ENCODE assay signal across 1 cellular context in the genomic region with DNA sequence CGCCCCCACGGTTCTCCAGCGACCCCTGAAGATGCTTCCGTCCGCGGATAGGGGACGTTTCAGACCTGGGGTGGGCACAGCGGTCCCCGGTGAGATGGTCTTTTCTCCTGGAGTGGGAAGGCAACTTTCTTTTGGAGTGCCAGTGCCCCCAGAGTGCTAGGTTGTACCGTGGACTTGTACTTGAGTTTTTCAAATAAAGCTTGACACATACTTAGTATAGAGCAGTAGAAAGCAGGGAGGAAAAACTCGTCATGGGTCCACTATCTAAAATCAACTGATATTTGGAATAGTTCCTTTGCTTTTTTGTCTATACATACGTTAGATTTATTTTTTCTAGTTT.
TF ChIP-seq lines count a peak whose summit lies in the region.

No MANE protein-coding gene starts in this region.

TF ChIP-seq in HepG2, 621 proteins besides CTCF, POLR2A, EP300 and RAD21 (continued from another document):
- TF ChIP-seq EEA1 (CRISPR knock-in tag; IDR thresholded peaks at IDR 0.05; ENCODE audit: borderline replicate concordance): no peak
- TF ChIP-seq NR3C1 (CRISPR knock-in tag; IDR thresholded peaks at IDR 0.05): no peak
- TF ChIP-seq, protein P1, sequence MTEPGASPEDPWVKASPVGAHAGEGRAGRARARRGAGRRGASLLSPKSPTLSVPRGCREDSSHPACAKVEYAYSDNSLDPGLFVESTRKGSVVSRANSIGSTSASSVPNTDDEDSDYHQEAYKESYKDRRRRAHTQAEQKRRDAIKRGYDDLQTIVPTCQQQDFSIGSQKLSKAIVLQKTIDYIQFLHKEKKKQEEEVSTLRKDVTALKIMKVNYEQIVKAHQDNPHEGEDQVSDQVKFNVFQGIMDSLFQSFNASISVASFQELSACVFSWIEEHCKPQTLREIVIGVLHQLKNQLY (CRISPR knock-in tag; IDR thresholded peaks at IDR 0.05): no peak
- TF ChIP-seq, protein P2, sequence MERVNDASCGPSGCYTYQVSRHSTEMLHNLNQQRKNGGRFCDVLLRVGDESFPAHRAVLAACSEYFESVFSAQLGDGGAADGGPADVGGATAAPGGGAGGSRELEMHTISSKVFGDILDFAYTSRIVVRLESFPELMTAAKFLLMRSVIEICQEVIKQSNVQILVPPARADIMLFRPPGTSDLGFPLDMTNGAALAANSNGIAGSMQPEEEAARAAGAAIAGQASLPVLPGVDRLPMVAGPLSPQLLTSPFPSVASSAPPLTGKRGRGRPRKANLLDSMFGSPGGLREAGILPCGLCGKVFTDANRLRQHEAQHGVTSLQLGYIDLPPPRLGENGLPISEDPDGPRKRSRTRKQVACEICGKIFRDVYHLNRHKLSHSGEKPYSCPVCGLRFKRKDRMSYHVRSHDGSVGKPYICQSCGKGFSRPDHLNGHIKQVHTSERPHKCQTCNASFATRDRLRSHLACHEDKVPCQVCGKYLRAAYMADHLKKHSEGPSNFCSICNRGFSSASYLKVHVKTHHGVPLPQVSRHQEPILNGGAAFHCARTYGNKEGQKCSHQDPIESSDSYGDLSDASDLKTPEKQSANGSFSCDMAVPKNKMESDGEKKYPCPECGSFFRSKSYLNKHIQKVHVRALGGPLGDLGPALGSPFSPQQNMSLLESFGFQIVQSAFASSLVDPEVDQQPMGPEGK (CRISPR knock-in tag; IDR thresholded peaks at IDR 0.05): 0 out of 2 replicates have a peak, but pooled peaks have one; percentile 2
- TF ChIP-seq SOX13 (IDR thresholded peaks at IDR 0.05): no peak
- no peak for TF ChIP-seq SOX13 (CRISPR knock-in tag; conservative IDR thresholded peaks at IDR 0.05 in 1 of 2, IDR thresholded peaks at IDR 0.05 in 1 of 2)
- TF ChIP-seq HNRNPK (IDR thresholded peaks at IDR 0.05; ENCODE audit: low read depth, low read length, poor library complexity, severe bottlenecking): no peak
- TF ChIP-seq, protein P3, sequence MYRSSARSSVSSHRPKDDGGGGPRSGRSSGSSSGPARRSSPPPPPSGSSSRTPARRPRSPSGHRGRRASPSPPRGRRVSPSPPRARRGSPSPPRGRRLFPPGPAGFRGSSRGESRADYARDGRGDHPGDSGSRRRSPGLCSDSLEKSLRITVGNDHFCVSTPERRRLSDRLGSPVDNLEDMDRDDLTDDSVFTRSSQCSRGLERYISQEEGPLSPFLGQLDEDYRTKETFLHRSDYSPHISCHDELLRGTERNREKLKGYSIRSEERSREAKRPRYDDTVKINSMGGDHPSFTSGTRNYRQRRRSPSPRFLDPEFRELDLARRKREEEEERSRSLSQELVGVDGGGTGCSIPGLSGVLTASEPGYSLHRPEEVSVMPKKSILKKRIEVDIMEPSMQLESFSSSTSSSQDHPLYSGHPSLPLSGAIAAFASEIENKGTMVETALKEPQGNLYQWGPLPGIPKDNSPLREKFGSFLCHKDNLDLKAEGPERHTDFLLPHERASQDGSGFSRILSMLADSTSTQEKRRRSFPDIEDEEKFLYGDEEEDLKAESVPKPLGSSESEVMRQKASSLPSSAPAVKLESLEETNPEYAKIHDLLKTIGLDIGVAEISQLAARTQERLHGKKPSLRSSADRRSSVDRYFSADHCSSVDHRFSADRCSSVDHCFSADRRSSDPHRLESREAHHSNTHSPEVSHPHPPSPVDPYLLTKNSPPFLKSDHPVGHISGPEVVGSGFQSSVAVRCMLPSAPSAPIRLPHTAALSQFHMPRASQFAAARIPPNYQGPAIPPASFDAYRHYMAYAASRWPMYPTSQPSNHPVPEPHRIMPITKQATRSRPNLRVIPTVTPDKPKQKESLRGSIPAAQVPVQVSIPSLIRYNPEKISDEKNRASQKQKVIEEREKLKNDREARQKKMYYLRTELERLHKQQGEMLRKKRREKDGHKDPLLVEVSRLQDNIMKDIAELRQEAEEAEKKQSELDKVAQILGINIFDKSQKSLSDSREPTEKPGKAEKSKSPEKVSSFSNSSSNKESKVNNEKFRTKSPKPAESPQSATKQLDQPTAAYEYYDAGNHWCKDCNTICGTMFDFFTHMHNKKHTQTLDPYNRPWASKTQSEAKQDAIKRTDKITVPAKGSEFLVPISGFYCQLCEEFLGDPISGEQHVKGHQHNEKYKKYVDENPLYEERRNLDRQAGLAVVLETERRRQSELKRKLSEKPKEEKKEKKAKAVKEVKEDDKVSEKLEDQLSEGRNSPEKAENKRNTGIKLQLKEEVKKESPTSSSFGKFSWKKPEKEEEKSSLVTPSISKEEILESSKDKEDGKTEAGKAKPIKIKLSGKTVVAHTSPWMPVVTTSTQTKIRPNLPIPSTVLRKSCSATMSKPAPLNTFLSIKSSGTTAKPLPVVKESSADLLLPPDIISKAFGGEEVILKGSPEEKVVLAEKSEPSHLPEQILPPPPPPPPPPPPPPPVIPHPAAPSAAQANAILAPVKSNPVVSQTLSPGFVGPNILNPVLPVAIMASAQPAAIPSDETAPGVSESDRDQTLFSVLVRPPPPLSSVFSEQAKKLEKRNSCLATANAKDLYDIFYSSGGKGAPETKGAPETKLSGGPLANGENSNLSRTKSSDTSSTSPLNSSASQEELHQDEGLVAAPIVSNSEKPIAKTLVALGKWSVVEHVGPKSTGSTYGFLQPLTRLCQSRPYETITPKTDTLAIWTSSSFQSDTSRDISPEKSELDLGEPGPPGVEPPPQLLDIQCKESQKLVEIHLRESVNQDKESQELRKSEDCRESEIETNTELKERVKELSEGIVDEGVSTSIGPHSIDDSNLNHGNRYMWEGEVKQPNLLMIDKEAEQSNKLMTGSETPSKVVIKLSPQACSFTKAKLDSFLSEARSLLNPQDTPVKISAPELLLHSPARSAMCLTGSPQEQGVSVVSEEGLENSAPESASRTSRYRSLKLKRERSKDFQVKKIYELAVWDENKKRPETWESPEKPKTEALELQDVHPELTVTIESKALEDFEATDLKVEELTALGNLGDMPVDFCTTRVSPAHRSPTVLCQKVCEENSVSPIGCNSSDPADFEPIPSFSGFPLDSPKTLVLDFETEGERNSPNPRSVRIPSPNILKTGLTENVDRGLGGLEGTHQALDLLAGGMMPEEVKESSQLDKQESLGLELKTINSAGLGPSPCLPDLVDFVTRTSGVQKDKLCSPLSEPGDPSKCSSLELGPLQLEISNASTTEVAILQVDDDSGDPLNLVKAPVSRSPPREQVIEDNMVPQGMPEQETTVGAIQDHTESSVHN (CRISPR knock-in tag; IDR thresholded peaks at IDR 0.05): no peak
- no peak for TF ChIP-seq ZNF670 (CRISPR knock-in tag; IDR thresholded peaks at IDR 0.05; ENCODE audit: borderline replicate concordance)
- TF ChIP-seq KMT2B (CRISPR knock-in tag; IDR thresholded peaks at IDR 0.05): no peak
- TF ChIP-seq CHCHD3 (CRISPR knock-in tag; IDR thresholded peaks at IDR 0.05): no peak
- TF ChIP-seq, protein P4, sequence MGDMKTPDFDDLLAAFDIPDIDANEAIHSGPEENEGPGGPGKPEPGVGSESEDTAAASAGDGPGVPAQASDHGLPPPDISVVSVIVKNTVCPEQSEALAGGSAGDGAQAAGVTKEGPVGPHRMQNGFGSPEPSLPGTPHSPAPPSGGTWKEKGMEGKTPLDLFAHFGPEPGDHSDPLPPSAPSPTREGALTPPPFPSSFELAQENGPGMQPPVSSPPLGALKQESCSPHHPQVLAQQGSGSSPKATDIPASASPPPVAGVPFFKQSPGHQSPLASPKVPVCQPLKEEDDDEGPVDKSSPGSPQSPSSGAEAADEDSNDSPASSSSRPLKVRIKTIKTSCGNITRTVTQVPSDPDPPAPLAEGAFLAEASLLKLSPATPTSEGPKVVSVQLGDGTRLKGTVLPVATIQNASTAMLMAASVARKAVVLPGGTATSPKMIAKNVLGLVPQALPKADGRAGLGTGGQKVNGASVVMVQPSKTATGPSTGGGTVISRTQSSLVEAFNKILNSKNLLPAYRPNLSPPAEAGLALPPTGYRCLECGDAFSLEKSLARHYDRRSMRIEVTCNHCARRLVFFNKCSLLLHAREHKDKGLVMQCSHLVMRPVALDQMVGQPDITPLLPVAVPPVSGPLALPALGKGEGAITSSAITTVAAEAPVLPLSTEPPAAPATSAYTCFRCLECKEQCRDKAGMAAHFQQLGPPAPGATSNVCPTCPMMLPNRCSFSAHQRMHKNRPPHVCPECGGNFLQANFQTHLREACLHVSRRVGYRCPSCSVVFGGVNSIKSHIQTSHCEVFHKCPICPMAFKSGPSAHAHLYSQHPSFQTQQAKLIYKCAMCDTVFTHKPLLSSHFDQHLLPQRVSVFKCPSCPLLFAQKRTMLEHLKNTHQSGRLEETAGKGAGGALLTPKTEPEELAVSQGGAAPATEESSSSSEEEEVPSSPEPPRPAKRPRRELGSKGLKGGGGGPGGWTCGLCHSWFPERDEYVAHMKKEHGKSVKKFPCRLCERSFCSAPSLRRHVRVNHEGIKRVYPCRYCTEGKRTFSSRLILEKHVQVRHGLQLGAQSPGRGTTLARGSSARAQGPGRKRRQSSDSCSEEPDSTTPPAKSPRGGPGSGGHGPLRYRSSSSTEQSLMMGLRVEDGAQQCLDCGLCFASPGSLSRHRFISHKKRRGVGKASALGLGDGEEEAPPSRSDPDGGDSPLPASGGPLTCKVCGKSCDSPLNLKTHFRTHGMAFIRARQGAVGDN (CRISPR knock-in tag; IDR thresholded peaks at IDR 0.05): peak; percentile 9; the same call in 1 of the 2 replicates
- no peak for TF ChIP-seq ARNT (IDR thresholded peaks at IDR 0.05)
- TF ChIP-seq ZFYVE20 (CRISPR knock-in tag; IDR thresholded peaks at IDR 0.05; ENCODE audit: borderline replicate concordance, low read depth): no peak
- TF ChIP-seq ZNF350 (CRISPR knock-in tag; IDR thresholded peaks at IDR 0.05; ENCODE audit: borderline replicate concordance, low read depth): no peak
- TF ChIP-seq NCOA5 (CRISPR knock-in tag; IDR thresholded peaks at IDR 0.05): no peak
- TF ChIP-seq, protein P5, sequence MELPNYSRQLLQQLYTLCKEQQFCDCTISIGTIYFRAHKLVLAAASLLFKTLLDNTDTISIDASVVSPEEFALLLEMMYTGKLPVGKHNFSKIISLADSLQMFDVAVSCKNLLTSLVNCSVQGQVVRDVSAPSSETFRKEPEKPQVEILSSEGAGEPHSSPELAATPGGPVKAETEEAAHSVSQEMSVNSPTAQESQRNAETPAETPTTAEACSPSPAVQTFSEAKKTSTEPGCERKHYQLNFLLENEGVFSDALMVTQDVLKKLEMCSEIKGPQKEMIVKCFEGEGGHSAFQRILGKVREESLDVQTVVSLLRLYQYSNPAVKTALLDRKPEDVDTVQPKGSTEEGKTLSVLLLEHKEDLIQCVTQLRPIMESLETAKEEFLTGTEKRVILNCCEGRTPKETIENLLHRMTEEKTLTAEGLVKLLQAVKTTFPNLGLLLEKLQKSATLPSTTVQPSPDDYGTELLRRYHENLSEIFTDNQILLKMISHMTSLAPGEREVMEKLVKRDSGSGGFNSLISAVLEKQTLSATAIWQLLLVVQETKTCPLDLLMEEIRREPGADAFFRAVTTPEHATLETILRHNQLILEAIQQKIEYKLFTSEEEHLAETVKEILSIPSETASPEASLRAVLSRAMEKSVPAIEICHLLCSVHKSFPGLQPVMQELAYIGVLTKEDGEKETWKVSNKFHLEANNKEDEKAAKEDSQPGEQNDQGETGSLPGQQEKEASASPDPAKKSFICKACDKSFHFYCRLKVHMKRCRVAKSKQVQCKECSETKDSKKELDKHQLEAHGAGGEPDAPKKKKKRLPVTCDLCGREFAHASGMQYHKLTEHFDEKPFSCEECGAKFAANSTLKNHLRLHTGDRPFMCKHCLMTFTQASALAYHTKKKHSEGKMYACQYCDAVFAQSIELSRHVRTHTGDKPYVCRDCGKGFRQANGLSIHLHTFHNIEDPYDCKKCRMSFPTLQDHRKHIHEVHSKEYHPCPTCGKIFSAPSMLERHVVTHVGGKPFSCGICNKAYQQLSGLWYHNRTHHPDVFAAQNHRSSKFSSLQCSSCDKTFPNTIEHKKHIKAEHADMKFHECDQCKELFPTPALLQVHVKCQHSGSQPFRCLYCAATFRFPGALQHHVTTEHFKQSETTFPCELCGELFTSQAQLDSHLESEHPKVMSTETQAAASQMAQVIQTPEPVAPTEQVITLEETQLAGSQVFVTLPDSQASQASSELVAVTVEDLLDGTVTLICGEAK (IDR thresholded peaks at IDR 0.05): no peak
- TF ChIP-seq, protein P5 (CRISPR knock-in tag; IDR thresholded peaks at IDR 0.05): peak; percentile 40; the same call in 1 of the 2 replicates
- TF ChIP-seq ZNF510 (CRISPR knock-in tag; IDR thresholded peaks at IDR 0.05; ENCODE audit: low read depth): no peak
- TF ChIP-seq DBP (CRISPR knock-in tag; IDR thresholded peaks at IDR 0.05; ENCODE audit: not compliant biosample characterization): no peak
